ENCODE assay signal across 2 cellular contexts in genomic region chr2:65311049-65311448, GRCh38.
TF ChIP-seq lines count a peak whose summit lies in the region.

No MANE protein-coding gene starts in this region.

TF ChIP-seq in HCT116, 20 proteins besides CTCF, POLR2A, EP300 and RAD21 (continued from another document):
- TF ChIP-seq REST (IDR thresholded peaks at IDR 0.05; ENCODE audit: low read depth), result no peak
- no peak for TF ChIP-seq ZFX (IDR thresholded peaks at IDR 0.05)
- TF ChIP-seq TCF7L2 (IDR thresholded peaks at IDR 0.05; ENCODE audit: borderline replicate concordance, extremely low read depth, insufficient read depth, insufficient read length), result no peak
- TF ChIP-seq EGR1 (IDR thresholded peaks at IDR 0.05; ENCODE audit: low read depth), result no peak

TF ChIP-seq in SK-N-SH treated with all-trans-retinoic acid at 6 μM for 48 hours, 23 proteins besides CTCF, POLR2A, EP300 and RAD21 (continued from another document):
- TF ChIP-seq POU6F1 (CRISPR knock-in tag; IDR thresholded peaks at IDR 0.05; ENCODE audit: borderline replicate concordance, low read depth), result no peak
- TF ChIP-seq ESRRG (CRISPR knock-in tag; IDR thresholded peaks at IDR 0.05), result no peak
- no peak for TF ChIP-seq TOX (CRISPR knock-in tag; IDR thresholded peaks at IDR 0.05; ENCODE audit: borderline replicate concordance)
- TF ChIP-seq GLIS3 (CRISPR knock-in tag; IDR thresholded peaks at IDR 0.05), result no peak
TF ChIP-seq in SK-N-SH treated with all-trans-retinoic acid at 6 μM for 48 hours: peak in this region for 0.
